1 cellular context compared by ENCODE assay signal in genomic region chr6:100453701-100454521, GRCh38.
TF ChIP-seq lines count a peak whose summit lies in the region.

No MANE protein-coding gene starts in this region.

TF ChIP-seq in GM23338, 12 proteins besides CTCF, POLR2A, EP300 and RAD21 (continued from another document):
- TF ChIP-seq ZNF462 (CRISPR knock-in tag; IDR thresholded peaks at IDR 0.05) (no peak), EZH2 (IDR thresholded peaks at IDR 0.05; ENCODE audit: low read depth, unreplicated experiment) (no peak), NANOG (IDR thresholded peaks at IDR 0.05; ENCODE audit: borderline replicate concordance) (no peak), POLR2AphosphoS5 (IDR thresholded peaks at IDR 0.05; ENCODE audit: low read depth) (no peak), ETS1 (IDR thresholded peaks at IDR 0.05) (no peak), JUNB (IDR thresholded peaks at IDR 0.05; ENCODE audit: unreplicated experiment) (no peak), REST (IDR thresholded peaks at IDR 0.05; ENCODE audit: unreplicated experiment) (no peak), ZNF114 (CRISPR knock-in tag; IDR thresholded peaks at IDR 0.05) (no peak)
